26 cellular contexts compared by ENCODE assay signal in genomic region chr3:156710429-156710828, GRCh38.
"Had no signal": no experiment of that assay in that cellular context is flagged by ENCODE, and none has a peak within 500 bp of the region (broad histone marks: within the 10 kb centered on the region; RNA-seq: fewer than 3 reads in every experiment).

No MANE protein-coding gene starts in this region.

- H3K9ac ChIP-seq: KMS-11 had no signal

- H3K4me1 ChIP-seq: ascending aorta had no signal

- H3K27ac Mint-ChIP-seq: activated CD8-positive, alpha-beta T cell treated with anti-CD3 and anti-CD28 coated beads, Interleukin-2, amount 10 ng/mL, durations not matched to agents 7 days and 5 days; activated naive CD8-positive, alpha-beta T cell treated with anti-CD3 and anti-CD28 coated beads, Interleukin-2, amount 50 U/mL, for 24 hours; T-cell had no signal

- H3K9me3 Mint-ChIP-seq: activated naive CD4-positive, alpha-beta T cell treated with anti-CD3 and anti-CD28 coated beads, Interleukin-2, amount 50 U/mL, for 72 hours; activated naive CD8-positive, alpha-beta T cell treated with anti-CD3 and anti-CD28 coated beads, Interleukin-2, amount 50 U/mL, for 24 hours; activated T-helper 1 cell treated with anti-CD3 and anti-CD28 coated beads, Interleukin-12 subunit alpha, Interleukin-12 subunit beta, Interleukin-2, Interleukin-4 antibody, amounts not matched to agents 30 ng/mL and 10 ng/mL and 1 ng/mL, durations not matched to agents 14 hours and 24 hours and 36 hours; T-cell had no signal

- H3K27ac ChIP-seq: ascending aorta, body of pancreas, KMS-11, SK-N-MC, VCaP had no signal

- H3K27me3 Mint-ChIP-seq: activated naive CD8-positive, alpha-beta T cell treated with anti-CD3 and anti-CD28 coated beads, Interleukin-2, amount 50 U/mL, for 24 hours; T-cell had no signal

- H3K4me3 Mint-ChIP-seq: activated CD8-positive, alpha-beta T cell treated with anti-CD3 and anti-CD28 coated beads, Interleukin-2, amount 10 ng/mL, durations not matched to agents 7 days and 5 days; activated naive CD8-positive, alpha-beta T cell treated with anti-CD3 and anti-CD28 coated beads, Interleukin-2, amount 50 U/mL, for 24 hours; activated T-helper 1 cell treated with anti-CD3 and anti-CD28 coated beads, Interleukin-12 subunit alpha, Interleukin-12 subunit beta, Interleukin-2, Interleukin-4 antibody, amounts not matched to agents 30 ng/mL and 10 ng/mL and 1 ng/mL, durations not matched to agents 14 hours and 24 hours and 36 hours; T-cell had no signal

- DNase-seq: activated CD4-positive, alpha-beta T cell treated with anti-CD3 and anti-CD28 coated beads, Interleukin-2, amount 50 U/mL, for 4 hours; activated CD4-positive, CD25-positive, alpha-beta regulatory T cell; activated CD8-positive, alpha-beta memory T cell treated with anti-CD3 and anti-CD28 coated beads, Interleukin-2, amount 50 U/mL, for 48 hours; activated CD8-positive, alpha-beta T cell treated with anti-CD3 and anti-CD28 coated beads, Interleukin-2, amount 10 ng/mL, durations not matched to agents 7 days and 5 days; activated effector memory CD4-positive, alpha-beta T cell treated with Interleukin-2 at 50 U/mL for 16 hours; activated naive CD4-positive, alpha-beta T cell; activated naive CD8-positive, alpha-beta T cell treated with anti-CD3 and anti-CD28 coated beads, Interleukin-2, amount 50 U/mL, for 24 hours; activated T-cell treated with anti-CD3 and anti-CD28 coated beads, Interleukin-2, amount 50 U/mL, for 1 hour; amniotic stem cell; body of pancreas; MM.1S; NCI-H1105; NCI-H1436; NCI-H1694 treated with DMSO at 0.1 percent for 48 hours; NCI-H2029 treated with DMSO at 0.1 percent for 48 hours; NCI-H345; NCI-H510A treated with DMSO at 0.1 percent for 48 hours; NCI-H69; PC-3; T-cell had no signal

- H3K27me3 ChIP-seq: ascending aorta, body of pancreas had no signal

- H3K9me3 ChIP-seq: ascending aorta, body of pancreas had no signal

- H3K4me3 ChIP-seq: ascending aorta, body of pancreas, SK-N-MC had no signal
